Comparison of ENCODE assay signal across 19 cellular contexts in genomic region chr18:64073956-64074355, GRCh38.
DNase-seq lines count a peak whose midpoint lies in the region; ATAC-seq, FAIRE-seq and TF ChIP-seq lines count a peak whose summit lies in the region.
"Had no signal": no experiment of that assay in that cellular context is flagged by ENCODE, and none has a peak within 500 bp of the region (broad histone marks: within the 10 kb centered on the region; RNA-seq: fewer than 3 reads in every experiment).

No MANE protein-coding gene starts in this region.

- intact Hi-C loops in Calu3 (cut with micrococcal nuclease; ENCODE audit: unreplicated experiment): no loop called here

- TF ChIP-seq CTCF in D721Med (IDR thresholded peaks at IDR 0.05; ENCODE audit: insufficient read depth, missing control alignments) (no peak), choroid plexus epithelial cell (conservative IDR thresholded peaks at IDR 0.05; ENCODE audit: low read depth, low read length) (no peak), Calu3 (IDR thresholded peaks at IDR 0.05; ENCODE audit: unreplicated experiment) (no peak)

- peak; percentile 80 for FAIRE-seq in D721Med (lab: Jason Lieb, UNC)
- FAIRE-seq: A549, G401.6, GM12878, GM12892, GM18507 had no signal

- no peak overlapping the region for H3K4me3 ChIP-seq in choroid plexus epithelial cell (ENCODE audit: low read depth, low read length)
- H3K4me3 ChIP-seq: A549; BLaER1 treated with 17β-estradiol and CSF1 and Interleukin-3, amounts not matched to agents 10 nM and 100 nM; GM12878 had no signal

- ATAC-seq in activated naive CD4-positive, alpha-beta T cell treated with anti-CD3 and anti-CD28 coated beads, Interleukin-2, amount 50 U/mL, for 72 hours: no peak
- ATAC-seq: A549; CD8-positive, alpha-beta T cell; GM12878 had no signal

- H3K36me3 Mint-ChIP-seq in Calu3 (ENCODE audit: insufficient read depth, unreplicated experiment): no peaks in the 10 kb centered on the region
- H3K36me3 Mint-ChIP-seq in activated naive CD4-positive, alpha-beta T cell treated with anti-CD3 and anti-CD28 coated beads, Interleukin-2, amount 50 U/mL, for 72 hours: peaks cover 0 to 3% of the 10 kb centered on the region in 2 donors
- H3K36me3 Mint-ChIP-seq: CD8-positive, alpha-beta T cell had no signal

- DNase-seq in D721Med (ENCODE audit: insufficient read length, low spot score) (no peak), choroid plexus epithelial cell (ENCODE audit: low read depth) (peak; percentile 19), left kidney (ENCODE audit: low read depth, low spot score) (peak; percentile 12), Calu3 (no peak)
- DNase-seq in activated effector memory CD4-positive, alpha-beta T cell treated with Interleukin-2 at 50 U/mL for 16 hours: no peak
- DNase-seq in activated naive CD4-positive, alpha-beta T cell treated with anti-CD3 and anti-CD28 coated beads, Interleukin-2, amount 50 U/mL, for 72 hours (ENCODE audit: low spot score in 2 of 2): no peak
- DNase-seq: AML-193; Caco-2; CD4-positive, alpha-beta T cell; CD8-positive, alpha-beta T cell; DMS79 treated with DMSO at 0.1 percent for 48 hours; GF-D8 had no signal

- H3K27me3 Mint-ChIP-seq in Calu3 (ENCODE audit: unreplicated experiment): no peaks in the 10 kb centered on the region

- no peak overlapping the region for H3K4me3 Mint-ChIP-seq in Calu3 (ENCODE audit: low read depth, unreplicated experiment)
- H3K4me3 Mint-ChIP-seq: B cell; CD4-positive, alpha-beta T cell; CD8-positive, alpha-beta T cell had no signal

- no peak overlapping the region for H3K27ac Mint-ChIP-seq in Calu3 (ENCODE audit: unreplicated experiment)
- no peak overlapping the region for H3K27ac Mint-ChIP-seq in activated naive CD4-positive, alpha-beta T cell treated with anti-CD3 and anti-CD28 coated beads, Interleukin-2, amount 50 U/mL, for 72 hours
- H3K27ac Mint-ChIP-seq: B cell; CD4-positive, alpha-beta T cell; CD8-positive, alpha-beta T cell had no signal

- H3K4me1 Mint-ChIP-seq in Calu3 (ENCODE audit: low read depth, unreplicated experiment): no peaks in the 10 kb centered on the region
- H3K4me1 Mint-ChIP-seq: B cell had no signal

- peaks cover 3% of the 10 kb centered on the region for H3K9me3 Mint-ChIP-seq in Calu3 (ENCODE audit: low read depth, unreplicated experiment)
- H3K9me3 Mint-ChIP-seq in activated naive CD4-positive, alpha-beta T cell treated with anti-CD3 and anti-CD28 coated beads, Interleukin-2, amount 50 U/mL, for 72 hours: peaks cover 3% of the 10 kb centered on the region in 2 donors
- H3K9me3 Mint-ChIP-seq: CD8-positive, alpha-beta T cell had no signal

- BruUV-seq in Calu3 (replicated peaks; lab: Mats Ljungman, UMichigan): no TSS peak

- CTCF ChIA-PET in Calu3 (lab: Charles Lee): no interaction called here

Comparison
In these comparisons a context has a peak if more than half of its experiments do, and no peak if none do; other contexts are left out.
1. DNase-seq: peak in choroid plexus epithelial cell (single experiment) and left kidney (single experiment); none in D721Med (single experiment), activated effector memory CD4-positive, alpha-beta T cell treated with Interleukin-2 at 50 U/mL for 16 hours (single experiment), Calu3 (single experiment) and activated naive CD4-positive, alpha-beta T cell treated with anti-CD3 and anti-CD28 coated beads, Interleukin-2, amount 50 U/mL, for 72 hours (0 of 2).